ENCODE assay signal across 24 cellular contexts in genomic region chr15:57862761-57863160, GRCh38.
DNase-seq lines count a peak whose midpoint lies in the region; ATAC-seq, FAIRE-seq and TF ChIP-seq lines count a peak whose summit lies in the region.
"Had no signal": no experiment of that assay in that cellular context is flagged by ENCODE, and none has a peak within 500 bp of the region (broad histone marks: within the 10 kb centered on the region; RNA-seq: fewer than 3 reads in every experiment).

No MANE protein-coding gene starts in this region.

- H3K36me3 Mint-ChIP-seq in osteocyte (ENCODE audit: unreplicated experiment): no peaks in the 10 kb centered on the region
- H3K36me3 Mint-ChIP-seq: CD14-positive monocyte; CD8-positive, alpha-beta memory T cell had no signal

- no peak overlapping the region for H4K91ac ChIP-seq in neuronal stem cell (ENCODE audit: low read depth, low read length, poor library complexity)

- no peak overlapping the region for H4K8ac ChIP-seq in neuronal stem cell (ENCODE audit: low read depth, low read length)

- H2BK120ac ChIP-seq in neuronal stem cell (ENCODE audit: low read depth, low read length): no peak overlapping the region

- no peak overlapping the region for H3K14ac ChIP-seq in neuronal stem cell (ENCODE audit: low read length)

- FAIRE-seq in K562 (lab: Jason Lieb, UNC): no peak
- FAIRE-seq: A549, D721Med, GM12878 had no signal

- no peak overlapping the region for H2BK5ac ChIP-seq in neuronal stem cell (ENCODE audit: low read length)

- peak overlapping the region; percentile 60 for H3K23ac ChIP-seq in neuronal stem cell (ENCODE audit: low read depth, low read length, poor library complexity)

- WGBS in K562 (ENCODE audit: insufficient coverage, low coverage, missing lambda C conversion rate): 10% methylated on average over 6 of the region's 6 CpGs
- WGBS in neuronal stem cell (ENCODE audit: extremely low coverage in 2 of 2, insufficient read length in 2 of 2, insufficient replicate concordance in 1 of 2), 2 donors: no CpG with 5 or more reads among the region's 6 CpGs
- 88% methylated on average over 6 of the region's 6 CpGs for WGBS in smooth muscle cell (ENCODE audit: low lambda C conversion rate)

- no peak for TF ChIP-seq CTCF in K562 (IDR thresholded peaks at IDR 0.05 in 2 of 3, conservative IDR thresholded peaks at IDR 0.05 in 1 of 3; ENCODE audit: insufficient read depth in 2 of 3, low read depth in 1 of 3, low read length in 3 of 3)
- TF ChIP-seq CTCF in smooth muscle cell (IDR thresholded peaks at IDR 0.05; ENCODE audit: borderline replicate concordance, insufficient read depth, poor library complexity, severe bottlenecking): no peak
- no peak for TF ChIP-seq CTCF in osteocyte (IDR thresholded peaks at IDR 0.05)

- H3K4me3 ChIP-seq in K562 (no peak overlapping the region), neuronal stem cell (ENCODE audit: low read length in 2 of 2) (no peak overlapping the region), smooth muscle cell (no peak overlapping the region)
- H3K4me3 ChIP-seq: A549; BLaER1 treated with 17β-estradiol and CSF1 and Interleukin-3, amounts not matched to agents 10 nM and 100 nM; GM12878; GM23338 had no signal

- no peak overlapping the region for H3K27ac ChIP-seq in K562 (ENCODE audit: extremely low read depth, low read depth, low read length)
- H3K27ac ChIP-seq in neuronal stem cell (replicated peaks; ENCODE audit: low read length): no peak overlapping the region
- H3K27ac ChIP-seq in smooth muscle cell (ENCODE audit: low read depth): peak overlapping the region; percentile 61
- H3K27ac ChIP-seq: A549; BLaER1 treated with 17β-estradiol and CSF1 and Interleukin-3, amounts not matched to agents 10 nM and 100 nM had no signal

- H3K79me1 ChIP-seq in neuronal stem cell (ENCODE audit: low read depth, low read length): no peaks in the 10 kb centered on the region

- no peak overlapping the region for H2BK15ac ChIP-seq in neuronal stem cell (ENCODE audit: low read length)

- no peak overlapping the region for H3K4ac ChIP-seq in neuronal stem cell (ENCODE audit: low read length)

- no peak overlapping the region for H2AFZ ChIP-seq in K562 (ENCODE audit: low read depth, low read length)
- H2AFZ ChIP-seq in neuronal stem cell (ENCODE audit: low read length): no peak overlapping the region
- H2AFZ ChIP-seq in smooth muscle cell (ENCODE audit: low read depth): no peak overlapping the region
- H2AFZ ChIP-seq: GM23338 had no signal

- peaks cover 38% of the 10 kb centered on the region for H3K27me3 Mint-ChIP-seq in osteocyte (ENCODE audit: unreplicated experiment)

- H3K27me3 ChIP-seq in K562 (ENCODE audit: control insufficient read depth in 2 of 2, insufficient read depth in 2 of 2, low read length in 2 of 2) (peaks cover 4 to 8% of the 10 kb centered on the region in 2 experiments), neuronal stem cell (ENCODE audit: control insufficient read depth in 3 of 3, insufficient read depth in 3 of 3, low read depth in 1 of 3, low read length in 3 of 3) (peaks cover 0 to 7% (median 0%) of the 10 kb centered on the region in 3 experiments), smooth muscle cell (ENCODE audit: low read depth) (no peaks in the 10 kb centered on the region)
- H3K27me3 ChIP-seq: BE2C had no signal

- H3K4me2 ChIP-seq in K562 (ENCODE audit: insufficient read depth, low read length) (no peak overlapping the region), neuronal stem cell (ENCODE audit: insufficient read depth, low read length, poor library complexity, severe bottlenecking) (no peak overlapping the region), smooth muscle cell (no peak overlapping the region)
- H3K4me2 ChIP-seq: A549, GM23338 had no signal

- no peaks in the 10 kb centered on the region for H3F3A ChIP-seq in smooth muscle cell (ENCODE audit: low read depth)

- no peak for ATAC-seq in K562
- ATAC-seq in GM18909 (IDR thresholded peaks at IDR 0.05; ENCODE audit: poor library complexity, unreplicated experiment): no peak
- ATAC-seq: A549, GM12878, GM23338, HCT116 had no signal

- H4K20me1 ChIP-seq in K562 (replicated peaks; ENCODE audit: control insufficient read depth, insufficient read depth, low read length) (no peaks in the 10 kb centered on the region), smooth muscle cell (ENCODE audit: low read depth) (no peaks in the 10 kb centered on the region)
- H4K20me1 ChIP-seq: BLaER1 treated with 17β-estradiol and CSF1 and Interleukin-3, amounts not matched to agents 10 nM and 100 nM had no signal

- peaks cover 1% of the 10 kb centered on the region for H3K4me1 Mint-ChIP-seq in osteocyte (ENCODE audit: unreplicated experiment)
- H3K4me1 Mint-ChIP-seq: GM23338 had no signal

- H3K9me3 ChIP-seq in K562 (replicated peaks; ENCODE audit: control insufficient read depth, insufficient read depth, low read depth, low read length) (no peaks in the 10 kb centered on the region), neuronal stem cell (replicated peaks in 1 of 2; ENCODE audit: control insufficient read depth in 2 of 2, insufficient read depth in 1 of 2, low read depth in 1 of 2, low read length in 2 of 2) (peaks cover 0 to 3% of the 10 kb centered on the region in 2 donors), smooth muscle cell (replicated peaks; ENCODE audit: low read depth) (no peaks in the 10 kb centered on the region)
- H3K9me3 ChIP-seq: A549; BE2C; BLaER1 treated with 17β-estradiol and CSF1 and Interleukin-3, amounts not matched to agents 10 nM and 100 nM had no signal

- H3K36me3 ChIP-seq in K562 (ENCODE audit: control insufficient read depth, insufficient read depth, low read length) (no peaks in the 10 kb centered on the region), neuronal stem cell (replicated peaks in 1 of 2; ENCODE audit: control insufficient read depth in 2 of 2, insufficient read depth in 2 of 2, low read length in 2 of 2) (no peaks in the 10 kb centered on the region), smooth muscle cell (ENCODE audit: low read depth) (no peaks in the 10 kb centered on the region)
- H3K36me3 ChIP-seq: BE2C; BLaER1 treated with 17β-estradiol and CSF1 and Interleukin-3, amounts not matched to agents 10 nM and 100 nM had no signal

- H3K9me3 Mint-ChIP-seq in osteocyte (ENCODE audit: unreplicated experiment): no peaks in the 10 kb centered on the region
- H3K9me3 Mint-ChIP-seq: CD14-positive monocyte; CD4-positive, alpha-beta T cell; CD8-positive, alpha-beta memory T cell; GM23338; H9 had no signal

- no peak overlapping the region for H3K4me3 Mint-ChIP-seq in osteocyte (ENCODE audit: unreplicated experiment)
- H3K4me3 Mint-ChIP-seq: CD14-positive monocyte; CD4-positive, alpha-beta T cell; CD8-positive, alpha-beta memory T cell; GM23338; H9 had no signal

- no peak overlapping the region for H3K27ac Mint-ChIP-seq in osteocyte (ENCODE audit: unreplicated experiment)
- H3K27ac Mint-ChIP-seq: CD14-positive monocyte; CD4-positive, alpha-beta T cell; CD8-positive, alpha-beta memory T cell; GM23338 had no signal

- BruUV-seq in K562 (replicated peaks; lab: Mats Ljungman, UMichigan): no TSS peak

- H2AK5ac ChIP-seq in neuronal stem cell (ENCODE audit: low read depth, low read length): no peak overlapping the region

- peak in 1 of 4 experiments; percentile 4 for DNase-seq in K562 (ENCODE audit: extremely low read depth in 1 of 4, low spot score in 3 of 4)
- DNase-seq in neuronal stem cell (ENCODE audit: low spot score): no peak
- DNase-seq in smooth muscle cell (lab: John Stamatoyannopoulos, UW; ENCODE audit: unreplicated experiment): no peak
- DNase-seq in osteocyte (ENCODE audit: extremely low spot score, unreplicated experiment): no peak
- no peak for DNase-seq in NOMO-1 treated with DMSO at 0.1 percent for 48 hours (lab: John Stamatoyannopoulos, UW; ENCODE audit: unreplicated experiment)
- DNase-seq: 8988T; ACHN; AML-193; BE2C; CD4-positive, alpha-beta T cell; CD8-positive, alpha-beta memory T cell; DMS 273 treated with DMSO at 0.1 percent for 48 hours; DMS79; EL; GDM1; H9 had no signal

- no peak for TF ChIP-seq POLR2A in K562 (conservative IDR thresholded peaks at IDR 0.05)

- H3K79me2 ChIP-seq in K562 (ENCODE audit: control insufficient read depth, insufficient read depth, low read length): no peaks in the 10 kb centered on the region
- H3K79me2 ChIP-seq in smooth muscle cell (ENCODE audit: low read depth): no peaks in the 10 kb centered on the region

- intact Hi-C loops in K562 (cut with micrococcal nuclease): no loop called here

- H3K9me1 ChIP-seq in K562 (ENCODE audit: control insufficient read depth, insufficient read depth, low read length): no peaks in the 10 kb centered on the region

- no peak overlapping the region for H3K18ac ChIP-seq in neuronal stem cell (ENCODE audit: low read length)

- TF ChIP-seq EP300 in K562 (IDR thresholded peaks at IDR 0.05; ENCODE audit: low read length): no peak

- in situ Hi-C loops in K562 (cut with MboI): loop anchor here (10.0 kb wide), 1 partner anchor 322 kb away; no protein-coding TSS in a partner anchor

- H3K9ac ChIP-seq in K562 (ENCODE audit: insufficient read depth in 1 of 2, low read depth in 2 of 2, low read length in 2 of 2) (no peak overlapping the region), neuronal stem cell (ENCODE audit: low read depth, low read length, poor library complexity) (no peak overlapping the region), smooth muscle cell (ENCODE audit: low read depth) (no peak overlapping the region)
- H3K9ac ChIP-seq: BLaER1 treated with 17β-estradiol and CSF1 and Interleukin-3, amounts not matched to agents 10 nM and 100 nM had no signal

- H2BK12ac ChIP-seq in neuronal stem cell (ENCODE audit: low read length): peak overlapping the region; percentile 63

- TF ChIP-seq RAD21 in K562 (CRISPR knock-in tag; conservative IDR thresholded peaks at IDR 0.05 in 1 of 2, IDR thresholded peaks at IDR 0.05 in 1 of 2): no peak

- POLR2A ChIA-PET in K562 (lab: Yijun Ruan, JAX): interaction anchor here (2.5 kb wide), 1 partner anchor 11 kb away, joined by 7 read pairs; no protein-coding TSS in a partner anchor

- CTCF ChIA-PET in K562 (lab: Yijun Ruan, JAX; ENCODE audit: low intra/inter-chr PET ratio): no interaction called here

- H3K4me1 ChIP-seq in K562 (replicated peaks in 1 of 2; ENCODE audit: control insufficient read depth in 2 of 2, insufficient read depth in 2 of 2, low read length in 2 of 2): no peaks in the 10 kb centered on the region
- no peaks in the 10 kb centered on the region for H3K4me1 ChIP-seq in neuronal stem cell (ENCODE audit: control insufficient read depth in 2 of 2, insufficient read depth in 1 of 2, low read depth in 1 of 2, low read length in 2 of 2)
- no peaks in the 10 kb centered on the region for H3K4me1 ChIP-seq in smooth muscle cell (ENCODE audit: low read depth)
- H3K4me1 ChIP-seq: A549, BE2C had no signal

TF ChIP-seq in K562, 482 proteins besides CTCF, POLR2A, EP300 and RAD21 (continues in another document):
- TF ChIP-seq CBFA2T2 (conservative IDR thresholded peaks at IDR 0.05) (peak; percentile 11; the same call in 1 of the 2 replicates), SMAD4 (CRISPR knock-in tag; conservative IDR thresholded peaks at IDR 0.05) (peak; percentile 89)
